25 cellular contexts compared by ENCODE assay signal in the genomic region with DNA sequence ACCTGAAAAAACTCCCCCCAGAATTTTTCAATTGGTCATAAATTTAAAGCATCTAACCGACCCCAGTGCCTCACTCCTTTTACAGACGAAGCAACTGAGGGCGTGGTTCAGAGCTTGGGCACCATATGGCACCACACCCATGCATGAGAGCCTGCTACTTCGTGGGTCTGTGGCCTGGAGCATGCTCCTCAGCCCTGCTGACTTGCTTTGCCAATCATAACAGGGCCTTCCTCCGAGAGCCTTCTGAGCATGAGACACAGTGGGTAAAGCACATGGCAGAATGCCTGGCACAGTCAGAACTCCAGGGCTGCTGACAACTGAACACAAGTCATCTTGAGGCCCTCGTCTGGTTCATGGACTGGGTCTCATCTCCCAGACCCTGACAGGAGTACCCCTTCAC. TPM values are rescaled to one million over a fixed set of nuclear protein-coding genes. Genes with fewer than 3 reads are reported as not detected.
DNase-seq lines count a peak whose midpoint lies in the region; ATAC-seq and TF ChIP-seq lines count a peak whose summit lies in the region.
"Had no signal": no experiment of that assay in that cellular context is flagged by ENCODE, and none has a peak within 500 bp of the region (broad histone marks: within the 10 kb centered on the region; RNA-seq: fewer than 3 reads in every experiment).

No MANE protein-coding gene starts in this region.

- no peaks in the 10 kb centered on the region for H3K4me1 ChIP-seq in HEK293 (ENCODE audit: control insufficient read depth, insufficient read depth, low read length)
- H3K4me1 ChIP-seq: HAP-1, parathyroid adenoma, Peyer's patch, right lobe of liver, upper lobe of left lung had no signal

- POLR2A ChIA-PET in HEK293 (lab: Yijun Ruan, JAX), result no interaction called here

- in situ Hi-C loops in brain microvascular endothelial cell (cut with HindIII; ENCODE audit: low pct_ligation_motif_present, low sequenced_read_pairs), result no loop called here

- H3K9me3 ChIP-seq in HEK293 (ENCODE audit: control insufficient read depth, insufficient read depth, low read depth, low read length), result no peaks in the 10 kb centered on the region
- H3K9me3 ChIP-seq: HAP-1, heart left ventricle, left ventricle myocardium inferior, Peyer's patch, right lobe of liver, SJSA1, upper lobe of left lung had no signal

- DNase-seq in AG08395 (ENCODE audit: low spot score) (peak; percentile 28), RPMI7951 (ENCODE audit: low read depth) (peak; percentile 3), foreskin fibroblast (peak; percentile 14 to 47), posterior cingulate gyrus (no peak), kidney tubule cell (ENCODE audit: low spot score) (no peak), brain microvascular endothelial cell (no peak)
- DNase-seq: activated CD4-positive, alpha-beta T cell treated with anti-CD3 and anti-CD28 coated beads for 48 hours; activated CD8-positive, alpha-beta memory T cell treated with anti-CD3 and anti-CD28 coated beads, Interleukin-2, amount 50 U/mL, for 4 hours; activated naive CD8-positive, alpha-beta T cell treated with anti-CD3 and anti-CD28 coated beads, Interleukin-2, amount 10 ng/mL, durations not matched to agents 7 days and 5 days; heart left ventricle; Kasumi-1; left ventricle myocardium inferior; NCI-H1092 treated with DMSO at 0.1 percent for 48 hours; NCI-H2029 treated with DMSO at 0.1 percent for 48 hours; nephron progenitor cell; NK-92 treated with Interleukin-12 subunit alpha and Interleukin-12 subunit beta, amount 100 ng/mL, for 24 hours; Peyer's patch; T-helper 1 cell; upper lobe of left lung had no signal

- H3K27ac ChIP-seq in HEK293 (ENCODE audit: extremely low read depth, low read depth, low read length) (no peak overlapping the region), brain microvascular endothelial cell (no peak overlapping the region)
- H3K27ac ChIP-seq: left ventricle myocardium inferior, parathyroid adenoma, Peyer's patch, right lobe of liver, SJSA1, upper lobe of left lung had no signal

- no peaks in the 10 kb centered on the region for H3K27me3 ChIP-seq in brain microvascular endothelial cell (replicated peaks)
- H3K27me3 ChIP-seq: heart left ventricle, Peyer's patch, right lobe of liver, SJSA1, upper lobe of left lung had no signal

- ATAC-seq in HG03025 (IDR thresholded peaks at IDR 0.05; ENCODE audit: low FRiP score, unreplicated experiment), result no peak

- no peak for TF ChIP-seq CTCF in HEK293 (tag by site-specific recombination; IDR thresholded peaks at IDR 0.05)
- no peak for TF ChIP-seq CTCF in foreskin fibroblast (IDR thresholded peaks at IDR 0.05; ENCODE audit: low read depth, low read length)
- no peak for TF ChIP-seq CTCF in brain microvascular endothelial cell (IDR thresholded peaks at IDR 0.05; ENCODE audit: low read depth, low read length, missing control alignments)

- H3K4me3 ChIP-seq in HEK293 (ENCODE audit: low read depth, low read length) (no peak overlapping the region), foreskin fibroblast (ENCODE audit: low read depth in 1 of 2, low read length in 2 of 2) (no peak overlapping the region), brain microvascular endothelial cell (ENCODE audit: low read depth, low read length) (no peak overlapping the region)
- H3K4me3 ChIP-seq: HAP-1, heart left ventricle, left ventricle myocardium inferior, Peyer's patch, right lobe of liver, SJSA1, upper lobe of left lung had no signal

- intact Hi-C loops in posterior cingulate gyrus (cut with DNase I), result no loop called here

- CTCF ChIA-PET in HEK293 (lab: Yijun Ruan, JAX), result no interaction called here

- H3K36me3 ChIP-seq in HEK293 (ENCODE audit: control insufficient read depth in 2 of 2, insufficient read depth in 1 of 2, low read length in 2 of 2) (peaks cover 3 to 88% of the 10 kb centered on the region in 2 experiments; a peak in 2 of 3 replicates), brain microvascular endothelial cell (replicated peaks) (peaks cover 68% of the 10 kb centered on the region)

TF ChIP-seq in HEK293, 187 proteins besides CTCF, POLR2A, EP300 and RAD21:
- TF ChIP-seq, protein P1, sequence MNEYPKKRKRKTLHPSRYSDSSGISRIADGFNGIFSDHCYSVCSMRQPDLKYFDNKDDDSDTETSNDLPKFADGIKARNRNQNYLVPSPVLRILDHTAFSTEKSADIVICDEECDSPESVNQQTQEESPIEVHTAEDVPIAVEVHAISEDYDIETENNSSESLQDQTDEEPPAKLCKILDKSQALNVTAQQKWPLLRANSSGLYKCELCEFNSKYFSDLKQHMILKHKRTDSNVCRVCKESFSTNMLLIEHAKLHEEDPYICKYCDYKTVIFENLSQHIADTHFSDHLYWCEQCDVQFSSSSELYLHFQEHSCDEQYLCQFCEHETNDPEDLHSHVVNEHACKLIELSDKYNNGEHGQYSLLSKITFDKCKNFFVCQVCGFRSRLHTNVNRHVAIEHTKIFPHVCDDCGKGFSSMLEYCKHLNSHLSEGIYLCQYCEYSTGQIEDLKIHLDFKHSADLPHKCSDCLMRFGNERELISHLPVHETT (tag by site-specific recombination; IDR thresholded peaks at IDR 0.05), result no peak
- TF ChIP-seq KLF1 (tag by site-specific recombination; IDR thresholded peaks at IDR 0.05) (peak; percentile 75), ZFP69B (tag by site-specific recombination; IDR thresholded peaks at IDR 0.05) (no peak), ZNF221 (tag by site-specific recombination; IDR thresholded peaks at IDR 0.05; ENCODE audit: borderline replicate concordance) (no peak)

RNA-seq across cellular contexts. Expression of a gene that starts 33.3 kb away (rescaled TPM):
- 8.8 and 11.1 TPM in 2 replicates for total RNA-seq in RPMI7951 (2014; rRNA removed; shearing (Covaris generic))

RNA-seq across cellular contexts. Expression of a gene that starts 34.1 kb away (rescaled TPM):
- 58.9 and 69.4 TPM in 2 replicates for total RNA-seq in RPMI7951 (2014; rRNA removed; shearing (Covaris generic))

RNA-seq across cellular contexts. Expression of a gene that starts 49.3 kb away (rescaled TPM):
- 19.9 and 25.0 TPM in 2 replicates for total RNA-seq in RPMI7951 (2014; rRNA removed; shearing (Covaris generic))

Comparison
In these comparisons a context has a peak if more than half of its experiments do, and no peak if none do; other contexts are left out.
1. DNase-seq: peak in AG08395 (single experiment), RPMI7951 (single experiment) and foreskin fibroblast (2 of 2); none in posterior cingulate gyrus (0 of 10), kidney tubule cell (single experiment) and brain microvascular endothelial cell (single experiment).